Comparison of ENCODE assay signal across 8 cellular contexts in the genomic region with DNA sequence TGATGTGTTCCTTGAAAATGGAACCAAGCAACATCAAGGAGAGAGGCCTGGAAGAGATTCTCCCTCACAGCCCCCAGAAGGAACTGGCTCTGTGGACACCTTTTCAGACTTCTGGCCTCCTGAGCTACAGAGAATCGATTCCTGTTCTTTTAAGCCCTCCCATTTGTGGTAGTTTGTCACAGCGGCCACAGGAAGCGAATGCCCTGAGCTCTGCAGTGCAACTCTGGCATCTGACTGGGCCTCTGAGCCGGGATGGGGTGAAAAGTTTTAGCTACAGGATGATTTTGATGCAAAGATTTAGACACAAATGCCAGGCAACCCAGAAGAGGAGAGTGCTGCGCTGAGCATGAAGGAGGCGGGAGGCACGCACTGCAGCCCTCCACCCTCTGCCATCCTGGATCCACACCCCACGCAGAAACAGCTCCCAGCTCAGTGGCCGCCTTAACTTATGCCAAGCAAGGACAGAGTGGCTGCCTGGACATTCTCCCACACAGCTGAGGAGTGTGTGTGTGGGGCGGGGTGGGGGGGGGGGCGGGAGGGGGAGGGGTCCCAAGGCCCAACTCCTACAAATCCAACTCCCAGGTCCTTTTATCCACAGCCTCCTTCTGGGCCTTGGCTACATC. TPM values are rescaled to one million over a fixed set of nuclear protein-coding genes. Genes with fewer than 3 reads are reported as not detected.
DNase-seq lines count a peak whose midpoint lies in the region; ATAC-seq and TF ChIP-seq lines count a peak whose summit lies in the region.

No MANE protein-coding gene starts in this region.

- 55 to 61% (median 58%) methylated on average over 10 to 11 of the region's 11 CpGs for WGBS in heart left ventricle, 4 donors
- 44 to 55% methylated on average over 8 to 10 of the region's 11 CpGs for WGBS in upper lobe of left lung, 2 donors

- peaks cover 0 to 4% (median 0%) of the 10 kb centered on the region in 9 donors for H3K36me3 ChIP-seq in heart left ventricle
- no peaks in the 10 kb centered on the region for H3K36me3 ChIP-seq in breast epithelium
- no peaks in the 10 kb centered on the region for H3K36me3 ChIP-seq in mucosa of rectum (ENCODE audit: control insufficient read depth in 2 of 2, insufficient read depth in 2 of 2, low read length in 2 of 2)
- H3K36me3 ChIP-seq in upper lobe of left lung: no peaks in the 10 kb centered on the region

- H3K9me3 ChIP-seq in heart left ventricle (no peaks in the 10 kb centered on the region), breast epithelium (no peaks in the 10 kb centered on the region), mucosa of rectum (ENCODE audit: control insufficient read depth in 2 of 2, low read length in 2 of 2) (no peaks in the 10 kb centered on the region), upper lobe of left lung (no peaks in the 10 kb centered on the region)

- no peak for TF ChIP-seq EP300 in upper lobe of left lung (IDR thresholded peaks at IDR 0.05)

- H3K27ac ChIP-seq in heart left ventricle (peak overlapping the region in 9 of 12 donors; percentile 14 to 99 (median 88)), breast epithelium (peak overlapping the region; percentile 87 to 97), mucosa of rectum (ENCODE audit: low read depth in 2 of 2, low read length in 2 of 2) (peak overlapping the region; percentile 63 to 84), upper lobe of left lung (peak overlapping the region; percentile 87 to 95 (median 90))

- peak overlapping the region; percentile 47 to 58 for H3K9ac ChIP-seq in mucosa of rectum (ENCODE audit: low read depth in 1 of 2, low read length in 2 of 2)

- no peaks in the 10 kb centered on the region for H3K27me3 ChIP-seq in heart left ventricle
- H3K27me3 ChIP-seq in breast epithelium: no peaks in the 10 kb centered on the region
- peaks cover 0 to 6% of the 10 kb centered on the region in 2 donors for H3K27me3 ChIP-seq in mucosa of rectum (ENCODE audit: control insufficient read depth in 2 of 2, insufficient read depth in 2 of 2, low read length in 2 of 2)
- no peaks in the 10 kb centered on the region for H3K27me3 ChIP-seq in upper lobe of left lung

- TF ChIP-seq POLR2A in heart left ventricle (IDR thresholded peaks at IDR 0.05): no peak
- TF ChIP-seq POLR2A in breast epithelium (IDR thresholded peaks at IDR 0.05): no peak
- no peak for TF ChIP-seq POLR2A in upper lobe of left lung (IDR thresholded peaks at IDR 0.05)

- H3K4me3 ChIP-seq in heart left ventricle (peak overlapping the region in 9 of 12 donors; percentile 69 to 94 (median 77)), breast epithelium (peak overlapping the region; percentile 79 to 93 (median 82)), mucosa of rectum (ENCODE audit: low read length in 2 of 2) (peak overlapping the region; percentile 3 to 79), upper lobe of left lung (peak overlapping the region in 3 of 4 donors; percentile 62 to 81 (median 77))

- H3K4me1 ChIP-seq in heart left ventricle (peaks cover 6 to 69% (median 53%) of the 10 kb centered on the region in 12 donors), breast epithelium (peaks cover 6 to 11% of the 10 kb centered on the region in 2 donors), mucosa of rectum (ENCODE audit: control insufficient read depth in 2 of 2, insufficient read depth in 2 of 2, low read length in 2 of 2) (peaks cover 15 to 17% of the 10 kb centered on the region in 2 donors), upper lobe of left lung (peaks cover 50 to 77% (median 57%) of the 10 kb centered on the region in 4 donors)

- DNase-seq in heart left ventricle: no peak
- no peak for DNase-seq in left ventricle myocardium superior
- DNase-seq in breast epithelium (ENCODE audit: low spot score in 2 of 2): no peak
- DNase-seq in upper lobe of left lung: no peak
- no peak for DNase-seq in NCI-H2029 (lab: John Stamatoyannopoulos, UW)
- no peak for DNase-seq in NCI-H2227 treated with DMSO at 0.1 percent for 48 hours (lab: John Stamatoyannopoulos, UW)
- DNase-seq in A172 (ENCODE audit: low spot score): no peak

- intact Hi-C loops in heart left ventricle (cut with DNase I): loop anchor here in 8 of 10 donors (2.0 to 10.0 kb wide), 7 partner anchors 24 to 58 kb away; partner anchors contain the start of gene LGALS3BP (in 1 of the 8)
- intact Hi-C loops in left ventricle myocardium superior (cut with micrococcal nuclease): loop anchor here (10.0 kb wide), 1 partner anchor 52 kb away; the partner anchor contains the start of gene LGALS3BP
- intact Hi-C loops in breast epithelium (cut with DNase I; ENCODE audit: low total_unique reads): loop anchor here (2.0 kb wide), 1 partner anchor 58 kb away; no protein-coding TSS in a partner anchor

- no peak for TF ChIP-seq CTCF in heart left ventricle (IDR thresholded peaks at IDR 0.05)
- TF ChIP-seq CTCF in breast epithelium (IDR thresholded peaks at IDR 0.05): no peak
- TF ChIP-seq CTCF in upper lobe of left lung (IDR thresholded peaks at IDR 0.05): no peak

- ATAC-seq in heart left ventricle (no peak), left ventricle myocardium superior (no peak), upper lobe of left lung (ENCODE audit: low FRiP score in 2 of 2) (no peak)

RNA-seq across cellular contexts. Expression of gene TIMP2, which starts 2.2 kb away (rescaled TPM):
- 100 to 1,000 TPM in 4 of 9 donors, 10 to 100 TPM in 5; 65.6 to 201 (median 98.3) TPM for total RNA-seq in heart left ventricle
- polyA plus RNA-seq in heart left ventricle: 10 to 100 TPM; 25.1 to 54.4 TPM
- total RNA-seq in left ventricle myocardium superior: 132 TPM
- total RNA-seq in breast epithelium: 100 to 1,000 TPM in 2 of 3 donors, 10 to 100 TPM in 1; 72.0 to 344 (median 112) TPM
- 100 to 1,000 TPM in 4 of 6 donors, 10 to 100 TPM in 2; 60.8 to 313 (median 145) TPM for total RNA-seq in upper lobe of left lung
- 257 and 279 TPM in 2 replicates for total RNA-seq in A172 (2014; rRNA removed; shearing (Covaris generic))

RNA-seq across cellular contexts. Expression of gene CEP295NL, which starts 20.0 kb away (rescaled TPM):
- 1 to 10 TPM in 3 of 9 donors, under 1 TPM in 6; 0.23 to 3.3 (median 0.52) TPM for total RNA-seq in heart left ventricle
- polyA plus RNA-seq in heart left ventricle: 1 to 10 TPM in 1 of 2 donors, under 1 TPM in 1; 0.29 to 2.0 TPM
- total RNA-seq in left ventricle myocardium superior: 0.79 TPM
- total RNA-seq in breast epithelium: 1 to 10 TPM; 1.8 to 7.2 (median 2.6) TPM
- 10 to 100 TPM in 2 of 6 donors, 1 to 10 TPM in 4; 2.6 to 61.8 (median 4.2) TPM for total RNA-seq in upper lobe of left lung
- 0.81 and 0.89 TPM in 2 replicates for total RNA-seq in A172 (2014; rRNA removed; shearing (Covaris generic))

RNA-seq across cellular contexts. Expression of gene LGALS3BP, which starts 56.7 kb away (rescaled TPM):
- 1,000 to 10,000 TPM in 1 of 9 donors, 100 to 1,000 TPM in 8; 250 to 1,343 (median 688) TPM for total RNA-seq in heart left ventricle
- 100 to 1,000 TPM; 178 to 363 TPM for polyA plus RNA-seq in heart left ventricle
- total RNA-seq in left ventricle myocardium superior: 822 TPM
- total RNA-seq in breast epithelium: 100 to 1,000 TPM; 192 to 532 (median 206) TPM
- 1,000 to 10,000 TPM in 1 of 6 donors, 100 to 1,000 TPM in 5; 257 to 1,111 (median 533) TPM for total RNA-seq in upper lobe of left lung
- 352 and 514 TPM in 2 replicates for total RNA-seq in A172 (2014; rRNA removed; shearing (Covaris generic))
